ENCODE assay signal across 8 cellular contexts in genomic region chr13:60398438-60398891, GRCh38. TPM values are rescaled to one million over a fixed set of nuclear protein-coding genes. Genes with fewer than 3 reads are reported as not detected.
DNase-seq lines count a peak whose midpoint lies in the region; ATAC-seq and TF ChIP-seq lines count a peak whose summit lies in the region.

No MANE protein-coding gene starts in this region.

- peaks cover 1% of the 10 kb centered on the region for H3K36me3 Mint-ChIP-seq in IgD-negative memory B cell

- H3K4me1 ChIP-seq in ACC112 (ENCODE audit: control insufficient read depth, insufficient read depth, low read length, unreplicated experiment) (peaks cover 10% of the 10 kb centered on the region), mucosa of stomach (ENCODE audit: control insufficient read depth, insufficient read depth, low read length) (peaks cover 16% of the 10 kb centered on the region)

- H3K9me3 Mint-ChIP-seq in IgD-negative memory B cell: no peaks in the 10 kb centered on the region

- H3K27ac Mint-ChIP-seq in IgD-negative memory B cell: peak overlapping the region; percentile 97 to 99 (median 97)

- H3K4me3 Mint-ChIP-seq in IgD-negative memory B cell: peak overlapping the region; percentile 85 to 98 (median 95)

- H3K27ac ChIP-seq in ACC112 (ENCODE audit: low read depth, low read length): peak overlapping the region; percentile 73

- H3K27me3 ChIP-seq in ACC112 (ENCODE audit: insufficient read depth, low read length): no peaks in the 10 kb centered on the region
- H3K27me3 ChIP-seq in mucosa of stomach (ENCODE audit: control insufficient read depth, insufficient read depth, low read length): no peaks in the 10 kb centered on the region

- H3K27me3 Mint-ChIP-seq in IgD-negative memory B cell: no peaks in the 10 kb centered on the region

- H3K4me1 Mint-ChIP-seq in IgD-negative memory B cell: peaks cover 7 to 30% (median 28%) of the 10 kb centered on the region in 3 donors

- DNase-seq in cardiac fibroblast (ENCODE audit: low read depth in 2 of 2) (peak in 1 of 2 donors; percentile 17), HUDEP-2 (lab: John Stamatoyannopoulos, UW; ENCODE audit: unreplicated experiment in 76 of 76) (no peak), epidermal melanocyte (ENCODE audit: insufficient read length, low spot score) (no peak), NCI-H2029 treated with DMSO at 0.1 percent for 48 hours (lab: John Stamatoyannopoulos, UW) (no peak)

- no peaks in the 10 kb centered on the region for H3K9me3 ChIP-seq in mucosa of stomach (ENCODE audit: control insufficient read depth, low read length)

- no peak for TF ChIP-seq CTCF in cardiac fibroblast (IDR thresholded peaks at IDR 0.05; ENCODE audit: low read depth, low read length)

- peak overlapping the region; percentile 92 for H3K9ac ChIP-seq in mucosa of stomach (ENCODE audit: low read length)

- peaks cover 29% of the 10 kb centered on the region for H3K79me2 ChIP-seq in ACC112 (ENCODE audit: control insufficient read depth, insufficient read depth, low read length, unreplicated experiment)

- ATAC-seq in GM19395 (IDR thresholded peaks at IDR 0.05; ENCODE audit: unreplicated experiment): no peak

- peak overlapping the region; percentile 35 for H2AFZ ChIP-seq in ACC112 (ENCODE audit: low read length, unreplicated experiment)

- H3K4me3 ChIP-seq in ACC112 (ENCODE audit: low read depth, low read length) (peak overlapping the region; percentile 91), cardiac fibroblast (replicated peaks in 1 of 2; ENCODE audit: low read depth in 2 of 2, low read length in 2 of 2) (peak overlapping the region; percentile 58 to 77), mucosa of stomach (ENCODE audit: low read length) (peak overlapping the region; percentile 28)

- H3K36me3 ChIP-seq in ACC112 (ENCODE audit: insufficient read depth, low read length): no peaks in the 10 kb centered on the region
- H3K36me3 ChIP-seq in mucosa of stomach (ENCODE audit: control insufficient read depth, insufficient read depth, low read length): no peaks in the 10 kb centered on the region

RNA-seq across cellular contexts. Expression of gene TDRD3, which starts 1.4 kb away (rescaled TPM):
- polyA plus RNA-seq in IgD-negative memory B cell: 6.9 TPM

Comparison
In these comparisons a context has a peak if more than half of its experiments do, and no peak if none do; other contexts are left out.
1. H3K4me3 ChIP-seq: peak in every context shown above with its lines; median percentile 91 in ACC112; 68 in cardiac fibroblast; 28 in mucosa of stomach.